Comparison of ENCODE assay signal across 11 cellular contexts in the genomic region with DNA sequence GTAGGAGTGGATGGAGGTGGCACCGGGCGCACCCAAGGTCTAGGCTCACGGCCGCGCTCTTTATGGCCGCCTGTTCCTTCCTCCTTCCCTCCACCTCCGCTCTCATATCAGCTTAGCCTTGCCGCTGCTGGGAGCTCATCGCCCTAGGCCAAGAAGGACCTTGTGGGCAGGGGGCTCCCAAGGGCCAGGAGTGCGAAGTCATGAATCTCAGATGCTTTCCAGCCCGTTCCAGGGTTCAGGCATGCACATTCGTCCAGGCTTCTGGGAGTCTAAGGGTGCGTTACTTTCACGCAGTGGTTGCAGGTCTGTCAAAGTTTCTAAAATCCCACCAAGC. TPM values are rescaled to one million over a fixed set of nuclear protein-coding genes. Genes with fewer than 3 reads are reported as not detected.
DNase-seq lines count a peak whose midpoint lies in the region; TF ChIP-seq lines count a peak whose summit lies in the region.
"Had no signal": no experiment of that assay in that cellular context is flagged by ENCODE, and none has a peak within 500 bp of the region (broad histone marks: within the 10 kb centered on the region; RNA-seq: fewer than 3 reads in every experiment).

No MANE protein-coding gene starts in this region.

- H3K4me3 ChIP-seq in muscle layer of duodenum (ENCODE audit: low read depth in 1 of 2, low read length in 2 of 2) (peak overlapping the region; percentile 7 to 66), transverse colon (peak overlapping the region in 3 of 4 donors; percentile 0 to 45 (median 35))

- H3K27ac ChIP-seq in muscle layer of duodenum (ENCODE audit: low read length) (no peak overlapping the region), transverse colon (peak overlapping the region in 1 of 4 donors; percentile 50)

- H3K36me3 Mint-ChIP-seq in activated naive CD4-positive, alpha-beta T cell treated with anti-CD3 and anti-CD28 coated beads, Interleukin-2, amount 50 U/mL, for 24 hours, result peaks cover 2% of the 10 kb centered on the region
- no peaks in the 10 kb centered on the region for H3K36me3 Mint-ChIP-seq in dendritic cell treated with granulocyte-macrophage colony-stimulating factor and Interleukin-4, amounts not matched to agents 40 ng/mL and 50 ng/mL, for 4 days (ENCODE audit: low read depth)

- intact Hi-C loops in dendritic cell treated with granulocyte-macrophage colony-stimulating factor and Interleukin-4, amounts not matched to agents 40 ng/mL and 50 ng/mL, for 4 days (cut with micrococcal nuclease), result loop anchor here (5.0 kb wide), 1 partner anchor 143 kb away; no protein-coding TSS in a partner anchor
- intact Hi-C loops in transverse colon (cut with DNase I; ENCODE audit: low total_unique reads), result loop anchor here (2.0 to 10.0 kb wide), 3 partner anchors 44 to 143 kb away; no protein-coding TSS in a partner anchor

- peaks cover 7% of the 10 kb centered on the region for H3K27me3 Mint-ChIP-seq in activated naive CD4-positive, alpha-beta T cell treated with anti-CD3 and anti-CD28 coated beads, Interleukin-2, amount 50 U/mL, for 24 hours
- peaks cover 51% of the 10 kb centered on the region for H3K27me3 Mint-ChIP-seq in dendritic cell treated with granulocyte-macrophage colony-stimulating factor and Interleukin-4, amounts not matched to agents 40 ng/mL and 50 ng/mL, for 4 days

- TF ChIP-seq POLR2A in transverse colon (IDR thresholded peaks at IDR 0.05), result no peak

- H3K4me3 Mint-ChIP-seq in activated naive CD4-positive, alpha-beta T cell treated with anti-CD3 and anti-CD28 coated beads, Interleukin-2, amount 50 U/mL, for 24 hours, result peak overlapping the region; percentile 69
- H3K4me3 Mint-ChIP-seq in dendritic cell treated with granulocyte-macrophage colony-stimulating factor and Interleukin-4, amounts not matched to agents 40 ng/mL and 50 ng/mL, for 4 days, result peak overlapping the region; percentile 66

- H3K9me3 ChIP-seq in muscle layer of duodenum (ENCODE audit: control insufficient read depth in 1 of 2, low read length in 2 of 2), result no peaks in the 10 kb centered on the region
- no peaks in the 10 kb centered on the region for H3K9me3 ChIP-seq in transverse colon

- no peak for TF ChIP-seq CTCF in transverse colon (IDR thresholded peaks at IDR 0.05)

- H3K27me3 ChIP-seq in muscle layer of duodenum (ENCODE audit: low read depth, low read length), result peaks cover 13% of the 10 kb centered on the region
- H3K27me3 ChIP-seq in transverse colon, result peaks cover 30% of the 10 kb centered on the region

- in situ Hi-C loops in transverse colon (cut with MboI; ENCODE audit: low pct_ligation_motif_present in 1 of 4, low pct_unique_long_range_greater_than_20kb in 1 of 4, low sequenced_read_pairs in 3 of 4), result loop anchor here in 3 of 4 donors (5.0 to 25.0 kb wide), 4 partner anchors 43 to 146 kb away; a partner anchor contains a TSS

- no peak overlapping the region for H3K27ac Mint-ChIP-seq in activated naive CD4-positive, alpha-beta T cell treated with anti-CD3 and anti-CD28 coated beads, Interleukin-2, amount 50 U/mL, for 24 hours
- no peak overlapping the region for H3K27ac Mint-ChIP-seq in dendritic cell treated with granulocyte-macrophage colony-stimulating factor and Interleukin-4, amounts not matched to agents 40 ng/mL and 50 ng/mL, for 4 days

- WGBS in transverse colon (ENCODE audit: low coverage in 1 of 2), 2 donors, result 35 to 40% methylated on average over 5 to 14 of the region's 14 CpGs

- H3K4me1 Mint-ChIP-seq in activated naive CD4-positive, alpha-beta T cell treated with anti-CD3 and anti-CD28 coated beads, Interleukin-2, amount 50 U/mL, for 24 hours, result peaks cover 12% of the 10 kb centered on the region
- peaks cover 25% of the 10 kb centered on the region for H3K4me1 Mint-ChIP-seq in dendritic cell treated with granulocyte-macrophage colony-stimulating factor and Interleukin-4, amounts not matched to agents 40 ng/mL and 50 ng/mL, for 4 days (ENCODE audit: low read depth)

- no peaks in the 10 kb centered on the region for H3K9me3 Mint-ChIP-seq in activated naive CD4-positive, alpha-beta T cell treated with anti-CD3 and anti-CD28 coated beads, Interleukin-2, amount 50 U/mL, for 24 hours
- no peaks in the 10 kb centered on the region for H3K9me3 Mint-ChIP-seq in dendritic cell treated with granulocyte-macrophage colony-stimulating factor and Interleukin-4, amounts not matched to agents 40 ng/mL and 50 ng/mL, for 4 days

- DNase-seq in activated naive CD4-positive, alpha-beta T cell (lab: John Stamatoyannopoulos, UW), result no peak
- DNase-seq in transverse colon (no peak), NCI-H510A treated with DMSO at 0.1 percent for 48 hours (lab: John Stamatoyannopoulos, UW) (no peak), NOMO-1 treated with dmso at 0.1 percent for 144 hours (lab: John Stamatoyannopoulos, UW; ENCODE audit: unreplicated experiment) (no peak), DMS79 treated with DMSO at 0.1 percent for 48 hours (lab: John Stamatoyannopoulos, UW) (no peak)
- DNase-seq: KBM-7 had no signal

- peaks cover 0 to 18% of the 10 kb centered on the region in 2 donors for H3K4me1 ChIP-seq in muscle layer of duodenum (ENCODE audit: control insufficient read depth in 1 of 2, insufficient read depth in 2 of 2, low read length in 2 of 2)
- peaks cover 13 to 23% (median 16%) of the 10 kb centered on the region in 4 donors for H3K4me1 ChIP-seq in transverse colon

- no peak for TF ChIP-seq EP300 in transverse colon (IDR thresholded peaks at IDR 0.05; ENCODE audit: low read depth)

- H3K36me3 ChIP-seq in muscle layer of duodenum (ENCODE audit: control insufficient read depth in 1 of 2, insufficient read depth in 2 of 2, low read length in 2 of 2), result no peaks in the 10 kb centered on the region
- no peaks in the 10 kb centered on the region for H3K36me3 ChIP-seq in transverse colon

RNA-seq across cellular contexts. Expression of a gene that starts 4.1 kb away (rescaled TPM):
- not detected for total RNA-seq in transverse colon
- total RNA-seq: cerebellum, left ventricle myocardium superior had no signal

RNA-seq across cellular contexts. Expression of a gene that starts 11.3 kb away (rescaled TPM):
- total RNA-seq in transverse colon, result 10 to 100 TPM in 1 of 4 donors, 1 to 10 TPM in 3; 6.4 to 10.1 (median 7.7) TPM

RNA-seq across cellular contexts. Expression of a gene that starts 25.1 kb away (rescaled TPM):
- 10 to 100 TPM; 12.7 to 86.8 (median 40.6) TPM for total RNA-seq in transverse colon

RNA-seq across cellular contexts. Expression of a gene that starts 30.2 kb away (rescaled TPM):
- 100 to 1,000 TPM in 3 of 4 donors, 10 to 100 TPM in 1; 89.4 to 292 (median 217) TPM for total RNA-seq in transverse colon
